27 cellular contexts compared by ENCODE assay signal in the genomic region with DNA sequence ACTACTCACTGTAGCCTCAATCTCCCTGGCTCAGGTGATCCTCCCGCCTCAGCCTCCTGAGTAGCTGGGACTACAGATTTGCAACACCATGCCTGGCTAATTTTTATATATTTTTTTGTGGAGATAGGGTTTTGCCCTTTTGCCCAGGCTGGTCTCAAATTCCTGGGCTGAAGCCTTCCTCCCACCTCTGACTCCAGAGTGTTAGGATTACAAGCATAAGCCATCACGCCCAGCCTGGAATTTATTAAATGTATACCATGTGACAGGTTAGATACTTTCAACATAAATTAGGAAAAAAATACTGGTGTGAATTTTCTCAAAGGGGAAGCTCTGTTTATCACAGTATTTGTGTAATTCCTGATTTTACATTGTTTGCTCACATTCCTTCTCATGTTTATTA.
"Had no signal": no experiment of that assay in that cellular context is flagged by ENCODE, and none has a peak within 500 bp of the region (broad histone marks: within the 10 kb centered on the region; RNA-seq: fewer than 3 reads in every experiment).

No MANE protein-coding gene starts in this region.

- H3K27ac ChIP-seq: brain microvascular endothelial cell, epithelial cell of prostate, esophagus squamous epithelium, left ventricle myocardium inferior, pancreas, right atrium auricular region, spleen had no signal

- FAIRE-seq: astrocyte, frontal cortex, pancreas, urothelium cell line had no signal

- ATAC-seq: pancreas had no signal

- H3K4me3 ChIP-seq: esophagus squamous epithelium, left ventricle myocardium inferior, lung, pancreas, right atrium auricular region, spleen, tibial nerve had no signal

- H3K9me3 ChIP-seq: esophagus squamous epithelium, left ventricle myocardium inferior, pancreas, right atrium auricular region, spleen, tibial nerve had no signal

- DNase-seq: activated CD4-positive, alpha-beta memory T cell treated with anti-CD3 and anti-CD28 coated beads for 36 hours; activated CD4-positive, alpha-beta T cell treated with anti-CD3 and anti-CD28 coated beads, Interleukin-2, amount 10 ng/mL, durations not matched to agents 24 days and 14 days; activated CD4-positive, CD25-positive, alpha-beta regulatory T cell treated with anti-CD3 and anti-CD28 coated beads, Interleukin-2, amount 50 U/mL, for 72 hours; activated CD8-positive, alpha-beta memory T cell treated with anti-CD3 and anti-CD28 coated beads, Interleukin-2, amount 50 U/mL, for 4 hours; activated gamma-delta T cell; activated naive CD4-positive, alpha-beta T cell treated with anti-CD3 and anti-CD28 coated beads, Interleukin-2, amount 10 ng/mL, durations not matched to agents 7 days and 5 days; activated naive CD8-positive, alpha-beta T cell treated with anti-CD3 and anti-CD28 coated beads, Interleukin-2, amount 10 ng/mL, durations not matched to agents 7 days and 5 days; activated T-cell treated with anti-CD3 and anti-CD28 coated beads, Interleukin-2, amount 50 U/mL, for 1 hour; amniotic stem cell; brain microvascular endothelial cell; caudate nucleus; effector CD4-positive, alpha-beta T cell; esophagus squamous epithelium; kidney glomerular epithelial cell; left ventricle myocardium inferior; mesendoderm; pancreas; spleen; stimulated activated naive CD4-positive, alpha-beta T cell treated with Interleukin-2 at 50 U/mL for 16 hours; T-helper 2 cell had no signal

- H3K27me3 ChIP-seq: brain microvascular endothelial cell, esophagus squamous epithelium, pancreas, right atrium auricular region, spleen, tibial nerve had no signal

- H3K36me3 ChIP-seq: brain microvascular endothelial cell, left ventricle myocardium inferior, pancreas, right atrium auricular region, tibial nerve had no signal
